7 cellular contexts compared by ENCODE assay signal in genomic region chr16:787261-787966, GRCh38. TPM values are rescaled to one million over a fixed set of nuclear protein-coding genes. Genes with fewer than 3 reads are reported as not detected.
DNase-seq lines count a peak whose midpoint lies in the region; ATAC-seq, FAIRE-seq and TF ChIP-seq lines count a peak whose summit lies in the region.

No MANE protein-coding gene starts in this region.

- no peak overlapping the region for H2BK15ac ChIP-seq in H9 (ENCODE audit: low read depth, low read length)

- no peak overlapping the region for H4K91ac ChIP-seq in H9 (ENCODE audit: insufficient read length, low read depth, low read length)

- TF ChIP-seq POLR2A in gastroesophageal sphincter (IDR thresholded peaks at IDR 0.05) (no peak), H54 (IDR thresholded peaks at IDR 0.05; ENCODE audit: low read depth, low read length) (no peak)

- H4K20me1 ChIP-seq in H9 (ENCODE audit: control insufficient read depth, insufficient read depth, insufficient read length) (no peaks in the 10 kb centered on the region), smooth muscle cell (ENCODE audit: low read depth) (peaks cover 11% of the 10 kb centered on the region)

- H2BK120ac ChIP-seq in H9 (ENCODE audit: low read depth, low read length, poor library complexity, severe bottlenecking) = no peak overlapping the region

- peak overlapping the region; percentile 87 to 93 for H3K4me3 Mint-ChIP-seq in H9

- H3K18ac ChIP-seq in H9 (ENCODE audit: insufficient read length, low read depth, low read length) = no peak overlapping the region

- H3K4me2 ChIP-seq in H9 (ENCODE audit: insufficient read depth, insufficient read length, low read length) = peak overlapping the region; percentile 88
- peak overlapping the region; percentile 99 for H3K4me2 ChIP-seq in smooth muscle cell

- H3K4ac ChIP-seq in H9 (ENCODE audit: low read depth, low read length) = no peak overlapping the region

- no peaks in the 10 kb centered on the region for H3K27me3 ChIP-seq in H9 (ENCODE audit: insufficient read depth, low read length)
- H3K27me3 ChIP-seq in SJSA1 (replicated peaks) = peaks cover 11% of the 10 kb centered on the region; the same call in 1 of the 2 replicates
- H3K27me3 ChIP-seq in gastroesophageal sphincter = peaks cover 15% of the 10 kb centered on the region
- H3K27me3 ChIP-seq in smooth muscle cell (ENCODE audit: low read depth) = no peaks in the 10 kb centered on the region

- no peak overlapping the region for H3K23ac ChIP-seq in H9 (ENCODE audit: insufficient read length, low read depth, low read length)

- H4K5ac ChIP-seq in H9 (ENCODE audit: insufficient read length, low read depth, low read length) = no peak overlapping the region

- no peaks in the 10 kb centered on the region for H3F3A ChIP-seq in smooth muscle cell (ENCODE audit: low read depth)

- no peak overlapping the region for H2BK20ac ChIP-seq in H9 (ENCODE audit: low read depth, low read length, poor library complexity, severe bottlenecking)

- H2AK5ac ChIP-seq in H9 (ENCODE audit: insufficient read length, low read length) = no peak overlapping the region

- peaks cover 8 to 28% (median 25%) of the 10 kb centered on the region in 3 experiments; a peak in 6 of 7 replicates for H3K36me3 Mint-ChIP-seq in H9 (ENCODE audit: insufficient read depth in 1 of 3, low read depth in 3 of 3)

- H3K23me2 ChIP-seq in H9 (ENCODE audit: insufficient read length, low read depth, low read length, poor library complexity, severe bottlenecking) = peaks cover 11% of the 10 kb centered on the region

- no peak for TF ChIP-seq EP300 in gastroesophageal sphincter (IDR thresholded peaks at IDR 0.05)

- H3K9me3 ChIP-seq in H9 (ENCODE audit: control insufficient read depth, low read depth, low read length) (no peaks in the 10 kb centered on the region), SJSA1 (replicated peaks) (peaks cover 5% of the 10 kb centered on the region), gastroesophageal sphincter (no peaks in the 10 kb centered on the region), smooth muscle cell (replicated peaks; ENCODE audit: low read depth) (no peaks in the 10 kb centered on the region)

- TF ChIP-seq CTCF in H9 (conservative IDR thresholded peaks at IDR 0.05) = no peak
- TF ChIP-seq CTCF in gastroesophageal sphincter (IDR thresholded peaks at IDR 0.05) = no peak
- TF ChIP-seq CTCF in smooth muscle cell (IDR thresholded peaks at IDR 0.05; ENCODE audit: borderline replicate concordance, insufficient read depth, poor library complexity, severe bottlenecking) = no peak

- FAIRE-seq in H54 (lab: Jason Lieb, UNC) = no peak

- H3K56ac ChIP-seq in H9 (ENCODE audit: insufficient read length, low read depth, low read length) = no peak overlapping the region

- no peak overlapping the region for H3T11ph ChIP-seq in H9 (ENCODE audit: low read length)

- H3K9ac ChIP-seq in H9 (ENCODE audit: extremely low read depth, insufficient read length, low read length) (peak overlapping the region; percentile 63), smooth muscle cell (ENCODE audit: low read depth) (peak overlapping the region; percentile 85)

- no peaks in the 10 kb centered on the region; the same call in 1 of the 2 replicates for H3K79me2 ChIP-seq in H9 (ENCODE audit: insufficient read depth, low read length)
- peaks cover 12% of the 10 kb centered on the region for H3K79me2 ChIP-seq in smooth muscle cell (ENCODE audit: low read depth)

- no peaks in the 10 kb centered on the region for H3K4me1 ChIP-seq in H9 (ENCODE audit: insufficient read depth, low read length)
- H3K4me1 ChIP-seq in SJSA1 (replicated peaks) = peaks cover 25% of the 10 kb centered on the region
- H3K4me1 ChIP-seq in gastroesophageal sphincter = peaks cover 0 to 44% (median 23%) of the 10 kb centered on the region in 3 donors
- H3K4me1 ChIP-seq in smooth muscle cell (ENCODE audit: low read depth) = peaks cover 12% of the 10 kb centered on the region

- no CpG with 5 or more reads among the region's 48 CpGs for WGBS in H9 (ENCODE audit: extremely low coverage, insufficient read length, low lambda C conversion rate)
- no CpG with 5 or more reads among the region's 48 CpGs for WGBS in gastroesophageal sphincter (ENCODE audit: low coverage in 1 of 2), 2 donors
- WGBS in smooth muscle cell (ENCODE audit: low lambda C conversion rate) = 51% methylated on average over 48 of the region's 48 CpGs

- no peak overlapping the region for H2BK5ac ChIP-seq in H9 (ENCODE audit: insufficient read length, low read length)

- no peak overlapping the region for H2BK12ac ChIP-seq in H9 (ENCODE audit: insufficient read length, low read depth, low read length)

- no peak for DNase-seq in H9
- DNase-seq in SJSA1 (ENCODE audit: low read depth in 1 of 2, low spot score in 2 of 2) = no peak
- no peak for DNase-seq in smooth muscle cell (lab: John Stamatoyannopoulos, UW; ENCODE audit: unreplicated experiment)
- DNase-seq in stimulated activated CD4-positive, alpha-beta T cell treated with anti-CD3 and anti-CD28 coated beads, Interleukin-2, amount 100 ng/mL, for 24 hours = no peak
- DNase-seq in H54 (ENCODE audit: insufficient read length, low spot score) = no peak

- H3K27me3 Mint-ChIP-seq in H9 (ENCODE audit: low read depth) = no peaks in the 10 kb centered on the region

- ATAC-seq in gastroesophageal sphincter (no peak), GM21360 (IDR thresholded peaks at IDR 0.05; ENCODE audit: unreplicated experiment) (no peak)

- no peaks in the 10 kb centered on the region for H3K9me3 Mint-ChIP-seq in H9

- H3K79me1 ChIP-seq in H9 (ENCODE audit: insufficient read depth, low read depth, low read length, poor library complexity, severe bottlenecking) = peaks cover 2% of the 10 kb centered on the region

- no peak overlapping the region for H3K27ac ChIP-seq in H9 (ENCODE audit: insufficient read length, low read depth, low read length)
- H3K27ac ChIP-seq in SJSA1 = peak overlapping the region; percentile 52; the same call in 1 of the 2 replicates
- H3K27ac ChIP-seq in gastroesophageal sphincter = peak overlapping the region in 2 of 4 donors; percentile 81 to 82
- no peak overlapping the region for H3K27ac ChIP-seq in smooth muscle cell (ENCODE audit: low read depth)

- no peak overlapping the region for H4K8ac ChIP-seq in H9 (replicated peaks; ENCODE audit: insufficient read length, low read depth, low read length)

- H3K14ac ChIP-seq in H9 (ENCODE audit: insufficient read depth, low read length) = no peak overlapping the region; the same call in 1 of the 2 replicates

- no peak overlapping the region for H2AFZ ChIP-seq in H9 (ENCODE audit: low read length)
- H2AFZ ChIP-seq in smooth muscle cell (ENCODE audit: low read depth) = no peak overlapping the region

- peaks cover 0 to 2% of the 10 kb centered on the region in 2 experiments; a peak in 1 of 4 replicates for H3K4me1 Mint-ChIP-seq in H9

- H3K27ac Mint-ChIP-seq in H9 = peak overlapping the region in 2 of 3 experiments; percentile 44 to 59; a peak in 3 of 7 replicates

- H3K4me3 ChIP-seq in SJSA1 = peak overlapping the region; percentile 100
- peak overlapping the region; percentile 80 to 97 for H3K4me3 ChIP-seq in gastroesophageal sphincter
- peak overlapping the region; percentile 95 for H3K4me3 ChIP-seq in smooth muscle cell

- H3K36me3 ChIP-seq in SJSA1 = peaks cover 74% of the 10 kb centered on the region
- peaks cover 0 to 32% of the 10 kb centered on the region in 2 donors for H3K36me3 ChIP-seq in gastroesophageal sphincter
- H3K36me3 ChIP-seq in smooth muscle cell (ENCODE audit: low read depth) = no peaks in the 10 kb centered on the region

RNA-seq across cellular contexts. Expression of gene RPUSD1, which starts 0.8 kb away (rescaled TPM):
- total RNA-seq in H9 (2021) = 48.6 and 52.2 TPM in 2 replicates
- total RNA-seq in SJSA1 (2014; rRNA removed; shearing (Covaris generic)) = 35.7 and 46.5 TPM in 2 replicates
- 10 to 100 TPM; 13.4 to 25.8 (median 22.1) TPM for total RNA-seq in gastroesophageal sphincter
- 7.8 and 20.8 TPM in 2 replicates for total RNA-seq in smooth muscle cell
- 20.8 and 27.4 TPM in 2 replicates for polyA plus RNA-seq in smooth muscle cell

RNA-seq across cellular contexts. Expression of gene CHTF18, which starts 1.0 kb away (rescaled TPM):
- total RNA-seq in H9 (2021) = 120 and 127 TPM in 2 replicates
- 25.4 and 30.6 TPM in 2 replicates for total RNA-seq in SJSA1 (2014; rRNA removed; shearing (Covaris generic))
- 10 to 100 TPM in 2 of 4 donors, 1 to 10 TPM in 2; 4.6 to 10.9 (median 8.3) TPM for total RNA-seq in gastroesophageal sphincter
- total RNA-seq in smooth muscle cell = 11.4 and 27.2 TPM in 2 replicates
- polyA plus RNA-seq in smooth muscle cell = 33.2 and 39.8 TPM in 2 replicates

RNA-seq across cellular contexts. Expression of gene GNG13, which starts 13.1 kb away (rescaled TPM):
- not detected in 2 replicates for total RNA-seq in H9 (2021)
- not detected in 2 replicates for total RNA-seq in SJSA1 (2014; rRNA removed; shearing (Covaris generic))
- not detected for total RNA-seq in gastroesophageal sphincter
- not detected in 2 replicates for total RNA-seq in smooth muscle cell
- not detected in 2 replicates for polyA plus RNA-seq in smooth muscle cell

RNA-seq across cellular contexts. Expression of gene MSLN, which starts 26.9 kb away (rescaled TPM):
- 0.22 and 0.31 TPM in 2 replicates for total RNA-seq in H9 (2021)
- total RNA-seq in SJSA1 (2014; rRNA removed; shearing (Covaris generic)) = not detected in 2 replicates
- 1 to 10 TPM in 1 of 4 donors, under 1 TPM in 1, not detected in 2; 0.73 to 7.2 TPM for total RNA-seq in gastroesophageal sphincter
- 0.18 and 3.7 TPM in 2 replicates for total RNA-seq in smooth muscle cell
- polyA plus RNA-seq in smooth muscle cell = 0.26 and 1.2 TPM in 2 replicates

RNA-seq across cellular contexts. Expression of gene CIAO3, which starts 46.6 kb away (rescaled TPM):
- total RNA-seq in H9 (2021) (21.9 and 26.4 TPM in 2 replicates), gastroesophageal sphincter (10 to 100 TPM; 18.5 to 46.7 (median 25.6) TPM), smooth muscle cell (19.7 and 33.5 TPM in 2 replicates)
- 24.2 and 27.4 TPM in 2 replicates for total RNA-seq in SJSA1 (2014; rRNA removed; shearing (Covaris generic))
- polyA plus RNA-seq in smooth muscle cell = 35.6 and 39.6 TPM in 2 replicates
